8 cellular contexts compared by ENCODE assay signal in the genomic region with DNA sequence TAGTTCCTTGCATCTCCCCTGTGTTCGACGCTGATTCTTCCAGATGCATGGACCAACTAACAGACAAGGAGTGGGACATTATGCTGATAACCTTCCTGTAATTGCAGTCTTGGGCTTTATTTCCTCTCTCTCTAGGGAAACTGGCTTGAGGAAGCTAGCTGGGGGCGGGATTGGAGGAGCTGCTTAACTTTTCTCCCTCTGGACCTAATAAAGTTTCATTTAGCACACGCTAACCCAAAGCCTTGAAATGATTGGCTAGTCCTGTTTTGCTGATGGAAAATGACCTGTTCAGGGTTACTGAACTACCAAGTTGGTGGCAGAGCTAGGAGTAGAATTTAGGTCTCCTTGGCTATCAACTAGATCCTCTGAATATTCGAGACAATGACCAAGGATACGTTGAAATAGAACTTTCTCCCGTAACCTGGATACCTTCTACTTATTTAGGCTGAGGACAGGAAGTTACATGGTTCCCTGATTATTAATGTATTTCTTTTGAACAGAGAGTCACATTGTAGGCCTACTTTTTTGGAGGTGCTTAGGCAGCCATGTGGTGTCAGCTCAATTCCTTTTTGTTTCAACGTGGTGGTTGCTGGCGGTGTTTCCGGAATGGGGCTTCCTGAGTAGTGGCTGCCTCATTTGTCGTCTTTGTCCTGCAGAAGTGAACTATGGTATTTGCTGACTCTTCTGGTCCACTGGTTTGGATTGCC. TPM values are rescaled to one million over a fixed set of nuclear protein-coding genes. Genes with fewer than 3 reads are reported as not detected.
DNase-seq lines count a peak whose midpoint lies in the region; ATAC-seq and TF ChIP-seq lines count a peak whose summit lies in the region.

No MANE protein-coding gene starts in this region.

- CTCF ChIA-PET in A673 (lab: Charles Lee): no interaction called here

- H3K9me3 Mint-ChIP-seq in activated naive CD8-positive, alpha-beta T cell treated with anti-CD3 and anti-CD28 coated beads for 36 hours: peaks cover 5% of the 10 kb centered on the region

- 76% methylated on average over 10 of the region's 11 CpGs for WGBS in HUES64

- intact Hi-C loops in A673 (cut with micrococcal nuclease; ENCODE audit: unreplicated experiment): no loop called here

- peak overlapping the region; percentile 95 for H3K27ac Mint-ChIP-seq in activated naive CD8-positive, alpha-beta T cell treated with anti-CD3 and anti-CD28 coated beads for 36 hours

- H3K4me3 Mint-ChIP-seq in activated naive CD8-positive, alpha-beta T cell treated with anti-CD3 and anti-CD28 coated beads for 36 hours: peak overlapping the region; percentile 96

- H3K9me3 ChIP-seq in A673 (ENCODE audit: low read depth, low read length, poor library complexity, severe bottlenecking) (no peaks in the 10 kb centered on the region), HUES64 (ENCODE audit: insufficient read depth, low read depth, low read length) (no peaks in the 10 kb centered on the region)

- POLR2A ChIA-PET in A673 (lab: Charles Lee; ENCODE audit: low non-redundant PET): interaction anchor here (0.5 kb wide), 1 partner anchor 20 kb away, joined by 3 read pairs; no protein-coding TSS in a partner anchor

- H3K27me3 ChIP-seq in A673 (replicated peaks; ENCODE audit: insufficient read depth, low read depth, low read length, poor library complexity) (no peaks in the 10 kb centered on the region), HUES64 (ENCODE audit: insufficient read depth, low read length) (no peaks in the 10 kb centered on the region)

- peak overlapping the region; percentile 81 for H3K4me3 ChIP-seq in A673 (ENCODE audit: low read depth, low read length, poor library complexity, severe bottlenecking)
- peak overlapping the region; percentile 97 for H3K4me3 ChIP-seq in HUES64 (ENCODE audit: low read length)

- H3K9ac ChIP-seq in HUES64 (ENCODE audit: low read depth, low read length): peak overlapping the region; percentile 39

- DNase-seq in A673 (ENCODE audit: low spot score): no peak
- DNase-seq in activated naive CD8-positive, alpha-beta T cell treated with anti-CD3 and anti-CD28 coated beads for 36 hours: peak; percentile 15
- peak; percentile 22 to 31 for DNase-seq in lung microvascular endothelial cell (ENCODE audit: low read depth in 2 of 2)
- DNase-seq in OCI-M2 (lab: John Stamatoyannopoulos, UW; ENCODE audit: unreplicated experiment): no peak
- no peak for DNase-seq in NCI-H1930 (lab: John Stamatoyannopoulos, UW)

- H3K27ac ChIP-seq in A673 (ENCODE audit: low read depth, low read length, poor library complexity, severe bottlenecking): peak overlapping the region; percentile 88
- H3K27ac ChIP-seq in HUES64 (ENCODE audit: low read depth, low read length): no peak overlapping the region; the same call in 1 of the 2 replicates

- ATAC-seq in GM18505 (IDR thresholded peaks at IDR 0.05; ENCODE audit: unreplicated experiment) (no peak), GM21825 (IDR thresholded peaks at IDR 0.05; ENCODE audit: unreplicated experiment) (no peak)

- no TSS peak for BruUV-seq in A673 (replicated peaks; lab: Mats Ljungman, UMichigan)

- no peak for TF ChIP-seq CTCF in A673 (conservative IDR thresholded peaks at IDR 0.05; ENCODE audit: low read depth, low read length)

- H3K27me3 Mint-ChIP-seq in activated naive CD8-positive, alpha-beta T cell treated with anti-CD3 and anti-CD28 coated beads for 36 hours: no peaks in the 10 kb centered on the region

- H3K36me3 Mint-ChIP-seq in activated naive CD8-positive, alpha-beta T cell treated with anti-CD3 and anti-CD28 coated beads for 36 hours: peaks cover 57% of the 10 kb centered on the region

- H3K4me1 ChIP-seq in A673 (ENCODE audit: insufficient read depth, low read length, poor library complexity, severe bottlenecking) (peaks cover 6% of the 10 kb centered on the region), HUES64 (ENCODE audit: insufficient read depth, low read length) (peaks cover 24% of the 10 kb centered on the region)

- no peak for TF ChIP-seq POLR2A in GM18505 (IDR thresholded peaks at IDR 0.05; ENCODE audit: borderline replicate concordance, extremely low read depth, insufficient read depth, insufficient read length)

- H3K36me3 ChIP-seq in A673 (ENCODE audit: insufficient read depth, low read length, poor library complexity, severe bottlenecking) (peaks cover 19% of the 10 kb centered on the region), HUES64 (ENCODE audit: insufficient read depth, low read length) (peaks cover 52% of the 10 kb centered on the region)

- H3K4me1 Mint-ChIP-seq in activated naive CD8-positive, alpha-beta T cell treated with anti-CD3 and anti-CD28 coated beads for 36 hours: peaks cover 32% of the 10 kb centered on the region

RNA-seq across cellular contexts. Expression of gene PGK1, which starts 2.0 kb away (rescaled TPM):
- total RNA-seq in A673 (2021) (432 and 438 TPM in 2 replicates), lung microvascular endothelial cell (122 and 135 TPM in 2 replicates)
- 250 TPM for polyA plus RNA-seq in HUES64 (2013, experiment 1 of 2)
- 324 TPM for polyA plus RNA-seq in HUES64 (2013, experiment 2 of 2)
- 1,000 to 10,000 TPM; 1,246 to 1,264 TPM for total RNA-seq in activated naive CD8-positive, alpha-beta T cell treated with anti-CD3 and anti-CD28 coated beads for 36 hours

RNA-seq across cellular contexts. Expression of gene TAF9B, which starts 33.4 kb away (rescaled TPM):
- total RNA-seq in A673 (2021): 40.7 and 41.6 TPM in 2 replicates
- 9.8 TPM for polyA plus RNA-seq in HUES64 (2013, experiment 1 of 2)
- 5.8 TPM for polyA plus RNA-seq in HUES64 (2013, experiment 2 of 2)
- 10 to 100 TPM; 19.6 to 20.9 TPM for total RNA-seq in activated naive CD8-positive, alpha-beta T cell treated with anti-CD3 and anti-CD28 coated beads for 36 hours
- total RNA-seq in lung microvascular endothelial cell: 11.9 and 15.0 TPM in 2 replicates

Comparison
In these comparisons a context has a peak if more than half of its experiments do, and no peak if none do; other contexts are left out.
1. DNase-seq: peak in activated naive CD8-positive, alpha-beta T cell treated with anti-CD3 and anti-CD28 coated beads for 36 hours (single experiment) and lung microvascular endothelial cell (2 of 2); none in A673 (single experiment), OCI-M2 (single experiment) and NCI-H1930 (0 of 2).